In genomic region chr16:85908444-85908843, GRCh38 we compare ENCODE assay signal across 15 cellular contexts. TPM values are rescaled to one million over a fixed set of nuclear protein-coding genes. Genes with fewer than 3 reads are reported as not detected.
A peak's percentile ranks its signal among the peaks of the same experiment; 100 is the strongest.
DNase-seq lines count a peak whose midpoint lies in the region; ATAC-seq, FAIRE-seq and TF ChIP-seq lines count a peak whose summit lies in the region.
"Had no signal": no experiment of that assay in that cellular context is flagged by ENCODE, and none has a peak within 500 bp of the region (broad histone marks: within the 10 kb centered on the region; RNA-seq: fewer than 3 reads in every experiment).

No MANE protein-coding gene starts in this region.

- POLR2A ChIA-PET in activated naive CD8-positive, alpha-beta T cell treated with anti-CD3 and anti-CD28 coated beads, Interleukin-2, amount 10 ng/mL, durations not matched to agents 7 days and 5 days (lab: Charles Lee) = interaction anchor here (0.9 kb wide), 1 partner anchor 87 kb away, joined by 3 read pairs; no protein-coding TSS in a partner anchor
- POLR2A ChIA-PET in MCF 10A (lab: Yijun Ruan, JAX) = no interaction called here

- H3K27ac Mint-ChIP-seq in CD4-positive, CD25-positive, alpha-beta regulatory T cell = peak overlapping the region in 2 of 3 donors; percentile 47 to 82
- H3K27ac Mint-ChIP-seq in activated naive CD8-positive, alpha-beta T cell treated with anti-CD3 and anti-CD28 coated beads, Interleukin-2, amount 10 ng/mL, durations not matched to agents 7 days and 5 days = peak overlapping the region; percentile 54
- no peak overlapping the region for H3K27ac Mint-ChIP-seq in MCF 10A (ENCODE audit: low read depth, unreplicated experiment)
- H3K27ac Mint-ChIP-seq: stimulated activated effector memory CD8-positive, alpha-beta T cell treated with anti-CD3 and anti-CD28 coated beads, Interleukin-12 subunit alpha, Interleukin-12 subunit beta, amount 100 ng/mL, for 72 hours had no signal

- CTCF ChIA-PET in MCF 10A (lab: Yijun Ruan, JAX) = interaction anchor here (0.7 to 0.9 kb wide), 2 partner anchors 8 to 124 kb away, joined by 4 to 7 read pairs; no protein-coding TSS in a partner anchor

- H3K27ac ChIP-seq in CD4-positive, CD25-positive, alpha-beta regulatory T cell (ENCODE audit: insufficient read depth, low read length, poor library complexity, severe bottlenecking) = no peak overlapping the region
- H3K27ac ChIP-seq: pancreas had no signal

- H3K36me3 Mint-ChIP-seq in CD4-positive, CD25-positive, alpha-beta regulatory T cell = peaks cover 3% of the 10 kb centered on the region
- H3K36me3 Mint-ChIP-seq in activated naive CD8-positive, alpha-beta T cell treated with anti-CD3 and anti-CD28 coated beads, Interleukin-2, amount 10 ng/mL, durations not matched to agents 7 days and 5 days = peaks cover 56% of the 10 kb centered on the region
- no peaks in the 10 kb centered on the region for H3K36me3 Mint-ChIP-seq in MCF 10A (ENCODE audit: insufficient read depth, unreplicated experiment)

- DNase-seq in CD4-positive, CD25-positive, alpha-beta regulatory T cell = no peak
- DNase-seq in activated naive CD8-positive, alpha-beta T cell treated with anti-CD3 and anti-CD28 coated beads, Interleukin-2, amount 10 ng/mL, durations not matched to agents 7 days and 5 days = peak; percentile 28
- DNase-seq in HuH-7 (ENCODE audit: low spot score) (no peak), frontal cortex (ENCODE audit: low spot score in 2 of 2) (no peak), MCF 10A (ENCODE audit: unreplicated experiment) (no peak)
- DNase-seq: activated CD4-positive, alpha-beta T cell treated with anti-CD3 and anti-CD28 coated beads for 1 hour; Caco-2; HCEC 1CT; heart right ventricle; pancreas had no signal

- H3K27me3 ChIP-seq in CD4-positive, CD25-positive, alpha-beta regulatory T cell (ENCODE audit: control insufficient read depth, insufficient read depth, low read length) = peaks cover 2% of the 10 kb centered on the region
- H3K27me3 ChIP-seq: pancreas had no signal

- no peaks in the 10 kb centered on the region for H3K9me3 ChIP-seq in CD4-positive, CD25-positive, alpha-beta regulatory T cell (ENCODE audit: control insufficient read depth in 2 of 2, low read length in 2 of 2)
- H3K9me3 ChIP-seq: Caco-2, heart right ventricle, pancreas had no signal

- no peak for FAIRE-seq in frontal cortex (lab: Jason Lieb, UNC)
- FAIRE-seq: bronchial epithelial cell, pancreas had no signal

- no peaks in the 10 kb centered on the region for H3K36me3 ChIP-seq in CD4-positive, CD25-positive, alpha-beta regulatory T cell (ENCODE audit: control insufficient read depth, insufficient read depth, low read length)
- H3K36me3 ChIP-seq: pancreas had no signal

- H3K4me3 Mint-ChIP-seq in CD4-positive, CD25-positive, alpha-beta regulatory T cell = no peak overlapping the region
- peak overlapping the region; percentile 55 for H3K4me3 Mint-ChIP-seq in activated naive CD8-positive, alpha-beta T cell treated with anti-CD3 and anti-CD28 coated beads, Interleukin-2, amount 10 ng/mL, durations not matched to agents 7 days and 5 days
- no peak overlapping the region for H3K4me3 Mint-ChIP-seq in MCF 10A (ENCODE audit: unreplicated experiment)
- H3K4me3 Mint-ChIP-seq: stimulated activated effector memory CD8-positive, alpha-beta T cell treated with anti-CD3 and anti-CD28 coated beads, Interleukin-12 subunit alpha, Interleukin-12 subunit beta, amount 100 ng/mL, for 72 hours had no signal

- no peak for ATAC-seq in CD4-positive, CD25-positive, alpha-beta regulatory T cell (ENCODE audit: low read depth in 2 of 2)
- ATAC-seq in GM19324 (IDR thresholded peaks at IDR 0.05; ENCODE audit: low FRiP score, unreplicated experiment) = peak; percentile 58
- peak; percentile 55 for ATAC-seq in HG03159 (IDR thresholded peaks at IDR 0.05; ENCODE audit: unreplicated experiment)
- peak; percentile 48 for ATAC-seq in activated naive CD8-positive, alpha-beta T cell treated with anti-CD3 and anti-CD28 coated beads, Interleukin-2, amount 10 ng/mL, durations not matched to agents 7 days and 5 days (ENCODE audit: low read depth)
- ATAC-seq in HG03565 (IDR thresholded peaks at IDR 0.05; ENCODE audit: unreplicated experiment) = no peak
- ATAC-seq: stimulated activated effector memory CD8-positive, alpha-beta T cell treated with anti-CD3 and anti-CD28 coated beads, Interleukin-12 subunit alpha, Interleukin-12 subunit beta, amount 100 ng/mL, for 72 hours had no signal

- peaks cover 10% of the 10 kb centered on the region for H3K27me3 Mint-ChIP-seq in CD4-positive, CD25-positive, alpha-beta regulatory T cell
- H3K27me3 Mint-ChIP-seq in activated naive CD8-positive, alpha-beta T cell treated with anti-CD3 and anti-CD28 coated beads, Interleukin-2, amount 10 ng/mL, durations not matched to agents 7 days and 5 days = no peaks in the 10 kb centered on the region
- peaks cover 59% of the 10 kb centered on the region for H3K27me3 Mint-ChIP-seq in MCF 10A (ENCODE audit: insufficient read depth, unreplicated experiment)

- TF ChIP-seq CTCF in MCF 10A (IDR thresholded peaks at IDR 0.05; ENCODE audit: unreplicated experiment) = no peak

- BruUV-seq in MCF 10A (replicated peaks; lab: Mats Ljungman, UMichigan) = no TSS peak

- H3K4me3 ChIP-seq in CD4-positive, CD25-positive, alpha-beta regulatory T cell (ENCODE audit: low read depth, low read length) = no peak overlapping the region
- H3K4me3 ChIP-seq: heart right ventricle, pancreas had no signal

- H3K4me1 ChIP-seq in CD4-positive, CD25-positive, alpha-beta regulatory T cell (ENCODE audit: control insufficient read depth, insufficient read depth, low read length, poor library complexity, severe bottlenecking) = no peaks in the 10 kb centered on the region
- H3K4me1 ChIP-seq: Caco-2 had no signal

- H3K4me1 Mint-ChIP-seq in CD4-positive, CD25-positive, alpha-beta regulatory T cell = peaks cover 0 to 12% (median 6%) of the 10 kb centered on the region in 4 donors
- peaks cover 41% of the 10 kb centered on the region for H3K4me1 Mint-ChIP-seq in activated naive CD8-positive, alpha-beta T cell treated with anti-CD3 and anti-CD28 coated beads, Interleukin-2, amount 10 ng/mL, durations not matched to agents 7 days and 5 days
- H3K4me1 Mint-ChIP-seq in MCF 10A (ENCODE audit: insufficient read depth, unreplicated experiment) = no peaks in the 10 kb centered on the region

- peaks cover 0 to 2% (median 0%) of the 10 kb centered on the region in 7 donors for H3K9me3 Mint-ChIP-seq in CD4-positive, CD25-positive, alpha-beta regulatory T cell
- H3K9me3 Mint-ChIP-seq in activated naive CD8-positive, alpha-beta T cell treated with anti-CD3 and anti-CD28 coated beads, Interleukin-2, amount 10 ng/mL, durations not matched to agents 7 days and 5 days = no peaks in the 10 kb centered on the region
- no peaks in the 10 kb centered on the region for H3K9me3 Mint-ChIP-seq in MCF 10A (ENCODE audit: unreplicated experiment)
- H3K9me3 Mint-ChIP-seq: stimulated activated effector memory CD8-positive, alpha-beta T cell treated with anti-CD3 and anti-CD28 coated beads, Interleukin-12 subunit alpha, Interleukin-12 subunit beta, amount 100 ng/mL, for 72 hours had no signal

- intact Hi-C loops in MCF 10A (cut with micrococcal nuclease) = no loop called here

RNA-seq across cellular contexts. Expression of gene IRF8, which starts 9.5 kb away (rescaled TPM):
- total RNA-seq in CD4-positive, CD25-positive, alpha-beta regulatory T cell = 3.8 TPM
- polyA plus RNA-seq in CD4-positive, CD25-positive, alpha-beta regulatory T cell = 1 to 10 TPM in 3 of 4 donors, under 1 TPM in 1; 0.78 to 4.4 (median 2.5) TPM
- 10 to 100 TPM; 27.8 to 30.8 TPM for total RNA-seq in activated naive CD8-positive, alpha-beta T cell treated with anti-CD3 and anti-CD28 coated beads, Interleukin-2, amount 10 ng/mL, durations not matched to agents 7 days and 5 days
- total RNA-seq in frontal cortex = 3.7 TPM
- not detected in 2 replicates for total RNA-seq in MCF 10A (2022)
- total RNA-seq: bronchial epithelial cell had no signal

Comparison
In these comparisons a context has a peak if more than half of its experiments do, and no peak if none do; other contexts are left out.
1. ATAC-seq: peak in GM19324 (single experiment), HG03159 (single experiment) and activated naive CD8-positive, alpha-beta T cell treated with anti-CD3 and anti-CD28 coated beads, Interleukin-2, amount 10 ng/mL, durations not matched to agents 7 days and 5 days (single experiment); none in CD4-positive, CD25-positive, alpha-beta regulatory T cell (0 of 2) and HG03565 (single experiment).